ENCODE assay signal across 17 cellular contexts in genomic region chr7:130650616-130651015, GRCh38. TPM values are rescaled to one million over a fixed set of nuclear protein-coding genes. Genes with fewer than 3 reads are reported as not detected.
"Had no signal": no experiment of that assay in that cellular context is flagged by ENCODE, and none has a peak within 500 bp of the region (broad histone marks: within the 10 kb centered on the region; RNA-seq: fewer than 3 reads in every experiment).

No MANE protein-coding gene starts in this region.

- ATAC-seq: esophagus mucosa, left ventricle myocardium superior had no signal

- DNase-seq: activated CD4-positive, alpha-beta T cell treated with anti-CD3 and anti-CD28 coated beads, Interleukin-2, amount 50 U/mL, for 4 hours; activated effector memory CD4-positive, alpha-beta T cell treated with anti-CD3 and anti-CD28 coated beads, Interleukin-2, amount 50 U/mL, for 16 hours; glutamatergic neuron; kidney glomerular epithelial cell; left ventricle myocardium superior; nucleus accumbens; posterior cingulate gyrus; retina; stimulated activated CD4-positive, alpha-beta T cell treated with anti-CD3 and anti-CD28 coated beads, Interleukin-2, amount 100 ng/mL, for 48 hours; stimulated activated naive CD4-positive, alpha-beta T cell had no signal

RNA-seq across cellular contexts. Expression of gene TSGA13, which starts 35.7 kb away (rescaled TPM):
- total RNA-seq: adrenal gland, cardiac septum, esophagus mucosa, left ventricle myocardium superior, mucosa of gallbladder, skeletal muscle tissue, subcutaneous adipose tissue, tibial nerve had no signal
- polyA plus RNA-seq: adrenal gland had no signal
